ENCODE assay signal across 9 cellular contexts in genomic region chr7:2566890-2567662, GRCh38. TPM values are rescaled to one million over a fixed set of nuclear protein-coding genes. Genes with fewer than 3 reads are reported as not detected.
DNase-seq lines count a peak whose midpoint lies in the region; ATAC-seq lines count a peak whose summit lies in the region.
"Had no signal": no experiment of that assay in that cellular context is flagged by ENCODE, and none has a peak within 500 bp of the region (broad histone marks: within the 10 kb centered on the region; RNA-seq: fewer than 3 reads in every experiment).

No MANE protein-coding gene starts in this region.

- intact Hi-C loops in left cardiac atrium (cut with DNase I), result loop anchor here (1.0 to 5.0 kb wide), 3 partner anchors 35 to 115 kb away; no protein-coding TSS in a partner anchor

- no peak overlapping the region for H3K27ac ChIP-seq in SJCRH30

- H3K4me1 ChIP-seq in SJCRH30, result no peaks in the 10 kb centered on the region

- ATAC-seq in GM21381 (IDR thresholded peaks at IDR 0.05; ENCODE audit: unreplicated experiment), result peak; percentile 84
- ATAC-seq in left cardiac atrium, result peak; percentile 64 to 78

- H3K36me3 ChIP-seq in SJCRH30, result no peaks in the 10 kb centered on the region

- no peaks in the 10 kb centered on the region for H3K9me3 ChIP-seq in SJCRH30 (replicated peaks)

- DNase-seq in DMS153 (lab: John Stamatoyannopoulos, UW) (peak; percentile 90), NCI-H510A (lab: John Stamatoyannopoulos, UW) (peak; percentile 61), left cardiac atrium (no peak), GM19238 (ENCODE audit: insufficient read length, low spot score) (no peak), hippocampal formation (lab: John Stamatoyannopoulos, UW) (no peak), SJCRH30 (no peak), NCI-H1930 (lab: John Stamatoyannopoulos, UW) (no peak)

- H3K27me3 ChIP-seq in SJCRH30, result no peaks in the 10 kb centered on the region

- H3K4me3 ChIP-seq in SJCRH30, result no peak overlapping the region
- H3K4me3 ChIP-seq: lung had no signal

RNA-seq across cellular contexts. Expression of gene IQCE, which starts 8.3 kb away (rescaled TPM):
- 10 to 100 TPM; 11.5 to 12.0 TPM for total RNA-seq in left cardiac atrium
- total RNA-seq in SJCRH30 (2014; rRNA removed; shearing (Covaris generic)), result 5.0 and 5.1 TPM in 2 replicates

RNA-seq across cellular contexts. Expression of gene BRAT1, which starts 11.8 kb away (rescaled TPM):
- total RNA-seq in left cardiac atrium, result 10 to 100 TPM; 14.6 to 17.6 TPM
- 38.5 and 41.5 TPM in 2 replicates for total RNA-seq in SJCRH30 (2014; rRNA removed; shearing (Covaris generic))

RNA-seq across cellular contexts. Expression of gene LFNG, which starts 47.5 kb away (rescaled TPM):
- 1 to 10 TPM; 8.7 to 9.2 TPM for total RNA-seq in left cardiac atrium
- total RNA-seq in SJCRH30 (2014; rRNA removed; shearing (Covaris generic)), result 20.3 and 25.2 TPM in 2 replicates

Comparison
In these comparisons a context has a peak if more than half of its experiments do, and no peak if none do; other contexts are left out.
1. DNase-seq: peak in DMS153 (single experiment) and NCI-H510A (single experiment); none in left cardiac atrium (single experiment), GM19238 (single experiment), hippocampal formation (0 of 2), SJCRH30 (0 of 2) and NCI-H1930 (0 of 2).